In genomic region chr3:13179181-13179580, GRCh38 we compare ENCODE assay signal across 1 cellular context.
TF ChIP-seq lines count a peak whose summit lies in the region.

No MANE protein-coding gene starts in this region.

TF ChIP-seq in K562, 482 proteins besides CTCF, POLR2A, EP300 and RAD21 (continued from another document and continues in another):
- peak; percentile 40; the same call in 1 of the 2 replicates for TF ChIP-seq ZNF609 (CRISPR knock-in tag; IDR thresholded peaks at IDR 0.05; ENCODE audit: borderline replicate concordance)
- no peak for TF ChIP-seq MAFK (IDR thresholded peaks at IDR 0.05; ENCODE audit: low read length)
- TF ChIP-seq POLR2H (tag; IDR thresholded peaks at IDR 0.05; ENCODE audit: low read depth): no peak
- no peak for TF ChIP-seq ZBTB5 (IDR thresholded peaks at IDR 0.05)
- TF ChIP-seq TEAD2 (tag; IDR thresholded peaks at IDR 0.05): no peak
- TF ChIP-seq CAMTA2 (CRISPR knock-in tag; conservative IDR thresholded peaks at IDR 0.05): no peak
- TF ChIP-seq CHAMP1 (IDR thresholded peaks at IDR 0.05): no peak
- TF ChIP-seq ZNF589 (CRISPR knock-in tag; IDR thresholded peaks at IDR 0.05; ENCODE audit: low read depth): no peak
- no peak for TF ChIP-seq SMARCA4 (IDR thresholded peaks at IDR 0.05)
- TF ChIP-seq MGA (IDR thresholded peaks at IDR 0.05): 0 out of 2 replicates have a peak, but pooled peaks have one; percentile 8
- TF ChIP-seq HMGN3 (IDR thresholded peaks at IDR 0.05; ENCODE audit: borderline replicate concordance, extremely low read depth, insufficient read length, low read depth, low read length): no peak
- no peak for TF ChIP-seq ZFP36 (IDR thresholded peaks at IDR 0.05; ENCODE audit: low read depth, low read length, partially characterized antibody)
- no peak for TF ChIP-seq CREB5 (CRISPR knock-in tag; IDR thresholded peaks at IDR 0.05)
- TF ChIP-seq RBFOX2 (IDR thresholded peaks at IDR 0.05; ENCODE audit: low read depth, low read length): no peak
- TF ChIP-seq SIN3A (IDR thresholded peaks at IDR 0.05; ENCODE audit: borderline replicate concordance in 2 of 2, control insufficient read depth in 1 of 2, low read depth in 2 of 2, low read length in 2 of 2): no peak
- TF ChIP-seq FOXJ2 (tag; IDR thresholded peaks at IDR 0.05): no peak
- TF ChIP-seq HLTF (IDR thresholded peaks at IDR 0.05): 0 out of 2 replicates have a peak, but pooled peaks have one; percentile 27
- TF ChIP-seq CBX3 (IDR thresholded peaks at IDR 0.05; ENCODE audit: borderline replicate concordance in 1 of 2, low read length in 2 of 2): peak in 1 of 2 experiments; percentile 96; a peak in 2 of 3 replicates
- no peak for TF ChIP-seq E2F1 (CRISPR knock-in tag; IDR thresholded peaks at IDR 0.05)
- TF ChIP-seq ZMIZ1 (IDR thresholded peaks at IDR 0.05; ENCODE audit: low read depth in 2 of 2, low read length in 2 of 2): no peak
- no peak for TF ChIP-seq KAT8 (IDR thresholded peaks at IDR 0.05; ENCODE audit: low read depth)
